ENCODE assay signal across 15 cellular contexts in the genomic region with DNA sequence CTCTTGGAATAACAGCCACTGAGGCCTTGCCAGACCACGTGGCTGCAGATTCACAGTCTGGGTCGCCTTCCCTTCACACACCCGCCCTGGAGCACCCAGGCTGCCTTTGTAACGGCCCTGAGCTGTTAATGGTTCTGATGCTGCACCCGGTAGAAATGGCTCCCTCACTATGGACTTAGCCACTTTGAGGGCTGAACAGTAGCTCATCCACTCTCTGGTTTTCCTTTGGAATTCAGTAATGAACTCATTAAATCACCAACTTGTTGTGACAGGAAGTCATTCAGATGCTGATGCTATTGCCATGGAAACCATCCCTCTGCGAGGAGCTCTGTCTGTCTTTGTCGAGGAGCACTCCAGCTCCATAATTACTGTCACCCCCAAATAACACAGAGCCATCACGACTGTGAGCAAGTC. TPM values are rescaled to one million over a fixed set of nuclear protein-coding genes. Genes with fewer than 3 reads are reported as not detected.
DNase-seq lines count a peak whose midpoint lies in the region; ATAC-seq and TF ChIP-seq lines count a peak whose summit lies in the region.
"Had no signal": no experiment of that assay in that cellular context is flagged by ENCODE, and none has a peak within 500 bp of the region (broad histone marks: within the 10 kb centered on the region; RNA-seq: fewer than 3 reads in every experiment).

No MANE protein-coding gene starts in this region.

- H3K4me3 ChIP-seq in AG10803 (ENCODE audit: low read length) (no peak overlapping the region), HUES64 (ENCODE audit: low read length) (no peak overlapping the region)
- H3K4me3 ChIP-seq: heart right ventricle, Peyer's patch, vagina had no signal

- no peaks in the 10 kb centered on the region for H3K9me3 ChIP-seq in HUES64 (ENCODE audit: insufficient read depth, low read depth, low read length)
- H3K9me3 ChIP-seq: heart right ventricle, Peyer's patch, vagina had no signal

- H3K27me3 Mint-ChIP-seq in WTC11 (ENCODE audit: low read depth), result no peaks in the 10 kb centered on the region
- H3K27me3 Mint-ChIP-seq in activated T-helper 17 cell treated with anti-CD3 and anti-CD28 coated beads, Interleukin-2, amount 50 U/mL, for 72 hours, result no peaks in the 10 kb centered on the region
- H3K27me3 Mint-ChIP-seq: B cell had no signal

- H3K27ac ChIP-seq in HUES64 (ENCODE audit: low read depth, low read length), result 0 out of 2 replicates have a peak overlapping the region, but pooled peaks have one; percentile 4
- H3K27ac ChIP-seq: heart right ventricle, Peyer's patch, vagina had no signal

- no peaks in the 10 kb centered on the region for H3K27me3 ChIP-seq in HUES64 (ENCODE audit: insufficient read depth, low read length)
- H3K27me3 ChIP-seq: heart right ventricle, Peyer's patch, vagina had no signal

- no peak for TF ChIP-seq CTCF in AG10803 (conservative IDR thresholded peaks at IDR 0.05; ENCODE audit: low read length)
- TF ChIP-seq CTCF in WTC11 (IDR thresholded peaks at IDR 0.05), result no peak

- H3K9me3 Mint-ChIP-seq in WTC11, result no peaks in the 10 kb centered on the region
- H3K9me3 Mint-ChIP-seq in activated T-helper 17 cell treated with anti-CD3 and anti-CD28 coated beads, Interleukin-2, amount 50 U/mL, for 72 hours, result no peaks in the 10 kb centered on the region

- peaks cover 45% of the 10 kb centered on the region for H3K4me1 Mint-ChIP-seq in WTC11
- H3K4me1 Mint-ChIP-seq in activated T-helper 17 cell treated with anti-CD3 and anti-CD28 coated beads, Interleukin-2, amount 50 U/mL, for 72 hours, result peaks cover 8% of the 10 kb centered on the region

- H3K36me3 ChIP-seq in HUES64 (ENCODE audit: insufficient read depth, low read length), result no peaks in the 10 kb centered on the region
- H3K36me3 ChIP-seq: heart right ventricle, vagina had no signal

- peak overlapping the region; percentile 62 for H3K27ac Mint-ChIP-seq in WTC11
- H3K27ac Mint-ChIP-seq in activated T-helper 17 cell treated with anti-CD3 and anti-CD28 coated beads, Interleukin-2, amount 50 U/mL, for 72 hours, result no peak overlapping the region
- H3K27ac Mint-ChIP-seq: B cell had no signal

- H3K9ac ChIP-seq in HUES64 (ENCODE audit: low read depth, low read length), result no peak overlapping the region

- peak overlapping the region; percentile 23 for H3K4me3 Mint-ChIP-seq in WTC11
- H3K4me3 Mint-ChIP-seq in activated T-helper 17 cell treated with anti-CD3 and anti-CD28 coated beads, Interleukin-2, amount 50 U/mL, for 72 hours, result no peak overlapping the region
- H3K4me3 Mint-ChIP-seq: B cell had no signal

- H3K4me1 ChIP-seq in HUES64 (ENCODE audit: insufficient read depth, low read length), result peaks cover 26% of the 10 kb centered on the region
- H3K4me1 ChIP-seq: Peyer's patch, vagina had no signal

- CTCF ChIA-PET in WTC11 (lab: Charles Lee), result interaction anchor here (0.5 to 1.6 kb wide), 7 partner anchors 29 to 475 kb away, joined by 3 to 6 read pairs (median 4); no protein-coding TSS in a partner anchor

- 10% methylated on average over 8 of the region's 8 CpGs for WGBS in HUES64

- DNase-seq in AG10803 (ENCODE audit: low read depth), result peak; percentile 13
- DNase-seq in WTC11 (ENCODE audit: low spot score), result peak; percentile 25
- DNase-seq in inferior parietal cortex (ENCODE audit: extremely low spot score), result peak; percentile 74
- DNase-seq in stimulated activated CD4-positive, alpha-beta T cell treated with anti-CD3 and anti-CD28 coated beads, Interleukin-2, amount 100 ng/mL, for 24 hours, result no peak
- DNase-seq in NOMO-1 treated with dmso at 0.1 percent for 144 hours (lab: John Stamatoyannopoulos, UW; ENCODE audit: unreplicated experiment), result no peak
- DNase-seq: activated CD8-positive, alpha-beta memory T cell treated with anti-CD3 and anti-CD28 coated beads, Interleukin-2, amount 50 U/mL, for 4 hours; effector CD4-positive, alpha-beta T cell; GF-D8; heart right ventricle; Peyer's patch had no signal

- H3K36me3 Mint-ChIP-seq in WTC11, result no peaks in the 10 kb centered on the region
- H3K36me3 Mint-ChIP-seq in activated T-helper 17 cell treated with anti-CD3 and anti-CD28 coated beads, Interleukin-2, amount 50 U/mL, for 72 hours (ENCODE audit: low read depth), result no peaks in the 10 kb centered on the region

- POLR2A ChIA-PET in WTC11 (lab: Charles Lee), result interaction anchor here (1.0 kb wide), 1 partner anchor 58 kb away, joined by 4 read pairs; no protein-coding TSS in a partner anchor

- ATAC-seq in WTC11 (peak; percentile 65), GM18870 (IDR thresholded peaks at IDR 0.05; ENCODE audit: unreplicated experiment) (no peak)
- no peak for ATAC-seq in activated T-helper 17 cell treated with anti-CD3 and anti-CD28 coated beads, Interleukin-2, amount 50 U/mL, for 72 hours (replicated peaks)
- ATAC-seq: heart right ventricle had no signal

TF ChIP-seq in WTC11, 78 proteins besides CTCF, POLR2A, EP300 and RAD21 (continues in another document):
- TF ChIP-seq, protein P1, sequence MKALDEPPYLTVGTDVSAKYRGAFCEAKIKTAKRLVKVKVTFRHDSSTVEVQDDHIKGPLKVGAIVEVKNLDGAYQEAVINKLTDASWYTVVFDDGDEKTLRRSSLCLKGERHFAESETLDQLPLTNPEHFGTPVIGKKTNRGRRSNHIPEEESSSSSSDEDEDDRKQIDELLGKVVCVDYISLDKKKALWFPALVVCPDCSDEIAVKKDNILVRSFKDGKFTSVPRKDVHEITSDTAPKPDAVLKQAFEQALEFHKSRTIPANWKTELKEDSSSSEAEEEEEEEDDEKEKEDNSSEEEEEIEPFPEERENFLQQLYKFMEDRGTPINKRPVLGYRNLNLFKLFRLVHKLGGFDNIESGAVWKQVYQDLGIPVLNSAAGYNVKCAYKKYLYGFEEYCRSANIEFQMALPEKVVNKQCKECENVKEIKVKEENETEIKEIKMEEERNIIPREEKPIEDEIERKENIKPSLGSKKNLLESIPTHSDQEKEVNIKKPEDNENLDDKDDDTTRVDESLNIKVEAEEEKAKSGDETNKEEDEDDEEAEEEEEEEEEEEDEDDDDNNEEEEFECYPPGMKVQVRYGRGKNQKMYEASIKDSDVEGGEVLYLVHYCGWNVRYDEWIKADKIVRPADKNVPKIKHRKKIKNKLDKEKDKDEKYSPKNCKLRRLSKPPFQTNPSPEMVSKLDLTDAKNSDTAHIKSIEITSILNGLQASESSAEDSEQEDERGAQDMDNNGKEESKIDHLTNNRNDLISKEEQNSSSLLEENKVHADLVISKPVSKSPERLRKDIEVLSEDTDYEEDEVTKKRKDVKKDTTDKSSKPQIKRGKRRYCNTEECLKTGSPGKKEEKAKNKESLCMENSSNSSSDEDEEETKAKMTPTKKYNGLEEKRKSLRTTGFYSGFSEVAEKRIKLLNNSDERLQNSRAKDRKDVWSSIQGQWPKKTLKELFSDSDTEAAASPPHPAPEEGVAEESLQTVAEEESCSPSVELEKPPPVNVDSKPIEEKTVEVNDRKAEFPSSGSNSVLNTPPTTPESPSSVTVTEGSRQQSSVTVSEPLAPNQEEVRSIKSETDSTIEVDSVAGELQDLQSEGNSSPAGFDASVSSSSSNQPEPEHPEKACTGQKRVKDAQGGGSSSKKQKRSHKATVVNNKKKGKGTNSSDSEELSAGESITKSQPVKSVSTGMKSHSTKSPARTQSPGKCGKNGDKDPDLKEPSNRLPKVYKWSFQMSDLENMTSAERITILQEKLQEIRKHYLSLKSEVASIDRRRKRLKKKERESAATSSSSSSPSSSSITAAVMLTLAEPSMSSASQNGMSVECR (CRISPR knock-in tag; IDR thresholded peaks at IDR 0.05; ENCODE audit: borderline replicate concordance), result no peak
- TF ChIP-seq ZNF263 (CRISPR knock-in tag; IDR thresholded peaks at IDR 0.05; ENCODE audit: low read depth) (peak; percentile 23; the same call in 1 of the 2 replicates), ZNF423 (CRISPR knock-in tag; IDR thresholded peaks at IDR 0.05) (no peak), GRHL2 (CRISPR knock-in tag; IDR thresholded peaks at IDR 0.05; ENCODE audit: insufficient replicate concordance, severe bottlenecking) (no peak)
- TF ChIP-seq, protein P2, sequence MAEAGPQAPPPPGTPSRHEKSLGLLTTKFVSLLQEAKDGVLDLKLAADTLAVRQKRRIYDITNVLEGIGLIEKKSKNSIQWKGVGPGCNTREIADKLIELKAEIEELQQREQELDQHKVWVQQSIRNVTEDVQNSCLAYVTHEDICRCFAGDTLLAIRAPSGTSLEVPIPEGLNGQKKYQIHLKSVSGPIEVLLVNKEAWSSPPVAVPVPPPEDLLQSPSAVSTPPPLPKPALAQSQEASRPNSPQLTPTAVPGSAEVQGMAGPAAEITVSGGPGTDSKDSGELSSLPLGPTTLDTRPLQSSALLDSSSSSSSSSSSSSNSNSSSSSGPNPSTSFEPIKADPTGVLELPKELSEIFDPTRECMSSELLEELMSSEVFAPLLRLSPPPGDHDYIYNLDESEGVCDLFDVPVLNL (CRISPR knock-in tag; IDR thresholded peaks at IDR 0.05; ENCODE audit: borderline replicate concordance, low read depth), result no peak
- TF ChIP-seq, protein P3, sequence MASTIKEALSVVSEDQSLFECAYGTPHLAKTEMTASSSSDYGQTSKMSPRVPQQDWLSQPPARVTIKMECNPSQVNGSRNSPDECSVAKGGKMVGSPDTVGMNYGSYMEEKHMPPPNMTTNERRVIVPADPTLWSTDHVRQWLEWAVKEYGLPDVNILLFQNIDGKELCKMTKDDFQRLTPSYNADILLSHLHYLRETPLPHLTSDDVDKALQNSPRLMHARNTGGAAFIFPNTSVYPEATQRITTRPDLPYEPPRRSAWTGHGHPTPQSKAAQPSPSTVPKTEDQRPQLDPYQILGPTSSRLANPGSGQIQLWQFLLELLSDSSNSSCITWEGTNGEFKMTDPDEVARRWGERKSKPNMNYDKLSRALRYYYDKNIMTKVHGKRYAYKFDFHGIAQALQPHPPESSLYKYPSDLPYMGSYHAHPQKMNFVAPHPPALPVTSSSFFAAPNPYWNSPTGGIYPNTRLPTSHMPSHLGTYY (CRISPR knock-in tag; IDR thresholded peaks at IDR 0.05), result no peak
- TF ChIP-seq, protein P4, sequence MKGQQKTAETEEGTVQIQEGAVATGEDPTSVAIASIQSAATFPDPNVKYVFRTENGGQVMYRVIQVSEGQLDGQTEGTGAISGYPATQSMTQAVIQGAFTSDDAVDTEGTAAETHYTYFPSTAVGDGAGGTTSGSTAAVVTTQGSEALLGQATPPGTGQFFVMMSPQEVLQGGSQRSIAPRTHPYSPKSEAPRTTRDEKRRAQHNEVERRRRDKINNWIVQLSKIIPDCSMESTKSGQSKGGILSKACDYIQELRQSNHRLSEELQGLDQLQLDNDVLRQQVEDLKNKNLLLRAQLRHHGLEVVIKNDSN (CRISPR knock-in tag; IDR thresholded peaks at IDR 0.05), result peak; percentile 34; the same call in 1 of the 2 replicates

RNA-seq across cellular contexts. Expression of a gene that starts 59.2 kb away (rescaled TPM):
- polyA plus RNA-seq in HUES64 (2013, experiment 1 of 2), result 9.9 TPM
- 9.8 TPM for polyA plus RNA-seq in HUES64 (2013, experiment 2 of 2)
- 9.0 to 9.9 TPM (median 9.2 TPM) in 3 replicates for total RNA-seq in WTC11 (2021)
- total RNA-seq in activated T-helper 17 cell treated with anti-CD3 and anti-CD28 coated beads, Interleukin-2, amount 50 U/mL, for 72 hours, result 10 to 100 TPM in 1 of 2 donors, 1 to 10 TPM in 1; 3.6 to 13.0 TPM

Comparison
In these comparisons a context has a peak if more than half of its experiments do, and no peak if none do; other contexts are left out.
1. DNase-seq: peak in AG10803 (single experiment), WTC11 (single experiment) and inferior parietal cortex (single experiment); none in stimulated activated CD4-positive, alpha-beta T cell treated with anti-CD3 and anti-CD28 coated beads, Interleukin-2, amount 100 ng/mL, for 24 hours (0 of 2) and NOMO-1 treated with dmso at 0.1 percent for 144 hours (single experiment).